1 cellular context compared by ENCODE assay signal in the genomic region with DNA sequence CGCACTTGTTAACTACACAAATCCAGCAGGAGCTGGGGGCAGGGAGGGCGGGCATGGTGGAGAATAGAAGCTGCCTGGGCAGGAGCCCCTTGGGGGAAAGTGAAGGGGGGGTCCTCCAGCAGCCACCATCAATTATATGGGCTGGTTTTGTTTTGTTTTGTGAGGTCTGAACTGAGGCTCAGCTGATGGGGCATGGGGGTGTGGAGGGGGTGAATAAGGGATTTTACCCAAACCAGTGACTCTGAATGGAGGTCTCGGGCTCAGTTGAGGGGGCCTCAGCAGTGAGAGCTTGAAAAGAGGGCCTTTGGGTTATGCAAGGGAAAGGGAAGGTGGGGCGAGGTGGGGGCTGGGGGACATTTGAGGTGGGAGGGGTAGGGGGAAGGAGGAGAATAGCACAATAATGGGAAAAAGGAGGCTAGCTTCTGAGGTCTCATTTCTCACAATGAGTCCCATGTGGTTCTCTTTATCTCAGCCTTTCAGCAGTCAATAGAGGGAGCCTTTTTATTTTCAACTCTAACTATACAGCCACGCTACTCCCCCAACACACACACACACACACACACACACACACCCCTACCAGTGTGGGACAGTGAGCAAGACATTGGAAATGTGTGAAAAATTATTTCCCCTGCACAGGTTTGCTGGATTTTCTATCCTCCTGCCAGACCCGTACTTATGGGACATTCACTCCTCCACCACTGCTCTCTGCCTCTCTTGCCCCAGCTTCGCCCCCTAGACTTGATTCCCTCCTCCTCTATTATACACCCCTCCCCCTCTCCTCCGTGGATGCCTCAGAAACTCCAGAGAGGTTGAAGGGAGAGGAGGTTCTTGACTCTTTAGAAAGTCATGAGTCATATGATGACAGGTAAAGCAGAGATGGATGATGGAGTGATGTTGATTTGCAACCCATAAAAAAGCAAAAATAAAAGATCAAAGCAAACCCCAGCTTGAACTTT.
TF ChIP-seq lines count a peak whose summit lies in the region.

No MANE protein-coding gene starts in this region.

TF ChIP-seq in HCT116, 20 proteins besides CTCF, POLR2A, EP300 and RAD21:
- TF ChIP-seq SIN3A (IDR thresholded peaks at IDR 0.05; ENCODE audit: low read depth) (no peak), POLR2AphosphoS5 (IDR thresholded peaks at IDR 0.05; ENCODE audit: low read depth, low read length) (no peak), CEBPB (IDR thresholded peaks at IDR 0.05; ENCODE audit: low read depth) (no peak), FOSL1 (IDR thresholded peaks at IDR 0.05; ENCODE audit: low read depth) (no peak), YY1 (IDR thresholded peaks at IDR 0.05; ENCODE audit: extremely low read depth, insufficient replicate concordance, low read depth, low read length) (no peak), TCF7L2 (IDR thresholded peaks at IDR 0.05; ENCODE audit: borderline replicate concordance, extremely low read depth, insufficient read depth, insufficient read length) (peak; percentile 23), SP1 (IDR thresholded peaks at IDR 0.05; ENCODE audit: low read depth) (no peak), ZNF274 (IDR thresholded peaks at IDR 0.05; ENCODE audit: low read depth, low read length) (no peak)
TF ChIP-seq in HCT116: peak in this region for 1.
